ENCODE assay signal across 29 cellular contexts in the genomic region with DNA sequence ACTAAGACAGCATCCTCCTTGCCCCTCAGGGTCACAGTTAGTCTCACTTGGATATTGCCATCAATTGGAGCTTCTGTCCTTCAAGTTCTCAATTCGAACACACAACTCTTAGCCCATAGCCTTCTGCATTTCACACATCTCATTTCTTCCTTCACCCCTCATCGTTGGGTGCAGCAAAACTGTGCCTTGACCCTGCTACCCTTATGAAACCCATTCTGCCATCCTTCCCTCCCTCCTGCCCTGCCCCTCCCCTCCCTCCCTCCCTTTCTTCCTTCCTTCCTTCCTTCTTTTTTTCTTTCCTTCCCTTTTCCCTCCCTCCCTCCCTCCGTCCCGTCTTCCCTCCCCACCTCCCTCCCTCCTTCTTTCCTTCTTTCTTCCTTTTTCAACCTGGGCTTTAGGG.
DNase-seq lines count a peak whose midpoint lies in the region; ATAC-seq, FAIRE-seq and TF ChIP-seq lines count a peak whose summit lies in the region.
"Had no signal": no experiment of that assay in that cellular context is flagged by ENCODE, and none has a peak within 500 bp of the region (broad histone marks: within the 10 kb centered on the region; RNA-seq: fewer than 3 reads in every experiment).

No MANE protein-coding gene starts in this region.

- H3K27ac ChIP-seq in K562 (ENCODE audit: extremely low read depth, low read depth, low read length): no peak overlapping the region
- H3K27ac ChIP-seq in neuronal stem cell (replicated peaks; ENCODE audit: low read length): no peak overlapping the region
- H3K27ac ChIP-seq: BLaER1 had no signal

- H4K20me1 ChIP-seq in K562 (replicated peaks; ENCODE audit: control insufficient read depth, insufficient read depth, low read length): no peaks in the 10 kb centered on the region
- H4K20me1 ChIP-seq: BLaER1 had no signal

- peaks cover 2% of the 10 kb centered on the region for H3K79me1 ChIP-seq in neuronal stem cell (ENCODE audit: low read depth, low read length)

- in situ Hi-C loops in K562 (cut with MboI): no loop called here

- no peak overlapping the region for H2BK12ac ChIP-seq in neuronal stem cell (ENCODE audit: low read length)

- H3K4me1 ChIP-seq in K562 (replicated peaks in 1 of 2; ENCODE audit: control insufficient read depth in 2 of 2, insufficient read depth in 2 of 2, low read length in 2 of 2) (peaks cover 13 to 31% of the 10 kb centered on the region in 2 experiments), neuronal stem cell (ENCODE audit: control insufficient read depth in 2 of 2, insufficient read depth in 1 of 2, low read depth in 1 of 2, low read length in 2 of 2) (no peaks in the 10 kb centered on the region)
- H3K4me1 ChIP-seq: BE2C, BLaER1 had no signal

- no peaks in the 10 kb centered on the region for H3K9me3 ChIP-seq in K562 (replicated peaks; ENCODE audit: control insufficient read depth, insufficient read depth, low read depth, low read length)
- no peaks in the 10 kb centered on the region for H3K9me3 ChIP-seq in neuronal stem cell (replicated peaks in 1 of 2; ENCODE audit: control insufficient read depth in 2 of 2, insufficient read depth in 1 of 2, low read depth in 1 of 2, low read length in 2 of 2)
- H3K9me3 ChIP-seq: BE2C, BLaER1 had no signal

- no peak overlapping the region for H3K4me2 ChIP-seq in K562 (ENCODE audit: insufficient read depth, low read length)
- H3K4me2 ChIP-seq in neuronal stem cell (ENCODE audit: insufficient read depth, low read length, poor library complexity, severe bottlenecking): no peak overlapping the region
- H3K4me2 ChIP-seq: BLaER1 had no signal

- TF ChIP-seq POLR2A in K562 (conservative IDR thresholded peaks at IDR 0.05): no peak

- no peak for ATAC-seq in activated T-cell treated with anti-CD3 and anti-CD28 coated beads, Interleukin-2, amount 50 U/mL, for 72 hours (replicated peaks in 1 of 2)
- no peak for ATAC-seq in activated T-cell treated with anti-CD3 and anti-CD28 coated beads, Interleukin-2, amount 50 U/mL, for 4 hours
- ATAC-seq in K562 (no peak), HG02763 (IDR thresholded peaks at IDR 0.05; ENCODE audit: unreplicated experiment) (no peak)
- ATAC-seq: GM12878 had no signal

- H3K14ac ChIP-seq in neuronal stem cell (ENCODE audit: low read length): peak overlapping the region; percentile 14

- H3K4me3 Mint-ChIP-seq in activated CD4-positive, alpha-beta T cell treated with anti-CD3 and anti-CD28 coated beads, Interleukin-2, amount 10 ng/mL, durations not matched to agents 24 days and 14 days: peak overlapping the region; percentile 43
- H3K4me3 Mint-ChIP-seq in activated T-cell treated with anti-CD3 and anti-CD28 coated beads, Interleukin-2, amount 50 U/mL, for 72 hours: peak overlapping the region; percentile 60 to 66
- no peak overlapping the region for H3K4me3 Mint-ChIP-seq in activated T-cell treated with anti-CD3 and anti-CD28 coated beads, Interleukin-2, amount 50 U/mL, for 4 hours
- H3K4me3 Mint-ChIP-seq: CD14-positive monocyte; CD4-positive, alpha-beta memory T cell; CD4-positive, CD25-positive, alpha-beta regulatory T cell; CD8-positive, alpha-beta memory T cell had no signal

- H3K9me1 ChIP-seq in K562 (ENCODE audit: control insufficient read depth, insufficient read depth, low read length): no peaks in the 10 kb centered on the region

- POLR2A ChIA-PET in K562 (lab: Yijun Ruan, JAX): no interaction called here

- H3K4me1 Mint-ChIP-seq in activated CD4-positive, alpha-beta T cell treated with anti-CD3 and anti-CD28 coated beads, Interleukin-2, amount 10 ng/mL, durations not matched to agents 24 days and 14 days: peaks cover 22% of the 10 kb centered on the region
- peaks cover 35% of the 10 kb centered on the region for H3K4me1 Mint-ChIP-seq in activated T-cell treated with anti-CD3 and anti-CD28 coated beads, Interleukin-2, amount 50 U/mL, for 72 hours (ENCODE audit: low read depth)
- peaks cover 5% of the 10 kb centered on the region for H3K4me1 Mint-ChIP-seq in activated T-cell treated with anti-CD3 and anti-CD28 coated beads, Interleukin-2, amount 50 U/mL, for 4 hours (ENCODE audit: low read depth)
- H3K4me1 Mint-ChIP-seq: CD4-positive, alpha-beta memory T cell; CD4-positive, CD25-positive, alpha-beta regulatory T cell; CD8-positive, alpha-beta memory T cell had no signal

- H2BK15ac ChIP-seq in neuronal stem cell (ENCODE audit: low read length): no peak overlapping the region

- no peak for TF ChIP-seq CTCF in K562 (IDR thresholded peaks at IDR 0.05 in 2 of 3, conservative IDR thresholded peaks at IDR 0.05 in 1 of 3; ENCODE audit: insufficient read depth in 2 of 3, low read depth in 1 of 3, low read length in 3 of 3)

- no peak overlapping the region for H3K4me3 ChIP-seq in K562
- no peak overlapping the region for H3K4me3 ChIP-seq in neuronal stem cell (ENCODE audit: low read length in 2 of 2)
- H3K4me3 ChIP-seq: BLaER1, GM12878 had no signal

- H3K23ac ChIP-seq in neuronal stem cell (ENCODE audit: low read depth, low read length, poor library complexity): no peak overlapping the region

- no peaks in the 10 kb centered on the region for H3K79me2 ChIP-seq in K562 (ENCODE audit: control insufficient read depth, insufficient read depth, low read length)

- 15% methylated on average over 3 of the region's 4 CpGs for WGBS in K562 (ENCODE audit: insufficient coverage, low coverage, missing lambda C conversion rate)
- no CpG with 5 or more reads among the region's 4 CpGs for WGBS in neuronal stem cell (ENCODE audit: extremely low coverage in 2 of 2, insufficient read length in 2 of 2, insufficient replicate concordance in 1 of 2), 2 donors

- no peak for FAIRE-seq in K562 (lab: Jason Lieb, UNC)
- FAIRE-seq: A204.1, GM12878, GM12892, GM18507 had no signal

- no peak for TF ChIP-seq RAD21 in K562 (CRISPR knock-in tag; conservative IDR thresholded peaks at IDR 0.05 in 1 of 2, IDR thresholded peaks at IDR 0.05 in 1 of 2)

- H3K9me3 Mint-ChIP-seq in activated CD4-positive, alpha-beta T cell treated with anti-CD3 and anti-CD28 coated beads, Interleukin-2, amount 10 ng/mL, durations not matched to agents 24 days and 14 days: no peaks in the 10 kb centered on the region
- H3K9me3 Mint-ChIP-seq in activated T-cell treated with anti-CD3 and anti-CD28 coated beads, Interleukin-2, amount 50 U/mL, for 72 hours: no peaks in the 10 kb centered on the region
- H3K9me3 Mint-ChIP-seq in activated T-cell treated with anti-CD3 and anti-CD28 coated beads, Interleukin-2, amount 50 U/mL, for 4 hours: no peaks in the 10 kb centered on the region

- intact Hi-C loops in activated CD4-positive, alpha-beta T cell treated with anti-CD3 and anti-CD28 coated beads, Interleukin-2, amount 10 ng/mL, durations not matched to agents 24 days and 14 days (cut with micrococcal nuclease): no loop called here
- intact Hi-C loops in K562 (cut with micrococcal nuclease): no loop called here
- intact Hi-C loops in head of caudate nucleus (cut with DNase I): no loop called here

- H4K8ac ChIP-seq in neuronal stem cell (ENCODE audit: low read depth, low read length): no peak overlapping the region

- H2BK120ac ChIP-seq in neuronal stem cell (ENCODE audit: low read depth, low read length): no peak overlapping the region

- BruUV-seq in K562 (replicated peaks; lab: Mats Ljungman, UMichigan): no TSS peak

- H2AFZ ChIP-seq in K562 (ENCODE audit: low read depth, low read length) (0 out of 2 replicates have a peak overlapping the region, but pooled peaks have one; percentile 17), neuronal stem cell (ENCODE audit: low read length) (no peak overlapping the region)

- H3K4ac ChIP-seq in neuronal stem cell (ENCODE audit: low read length): no peak overlapping the region

- H3K18ac ChIP-seq in neuronal stem cell (ENCODE audit: low read length): no peak overlapping the region

- DNase-seq in activated CD4-positive, alpha-beta T cell treated with anti-CD3 and anti-CD28 coated beads, Interleukin-2, amount 10 ng/mL, durations not matched to agents 24 days and 14 days: no peak
- DNase-seq in activated CD4-positive, alpha-beta T cell treated with anti-CD3 and anti-CD28 coated beads, Interleukin-2, amount 50 U/mL, for 48 hours: no peak
- no peak for DNase-seq in activated T-cell treated with anti-CD3 and anti-CD28 coated beads, Interleukin-2, amount 50 U/mL, for 72 hours
- no peak for DNase-seq in activated T-cell treated with anti-CD3 and anti-CD28 coated beads, Interleukin-2, amount 50 U/mL, for 4 hours
- no peak for DNase-seq in K562 (ENCODE audit: extremely low read depth in 1 of 4, low spot score in 3 of 4)
- DNase-seq in neuronal stem cell (ENCODE audit: low spot score): no peak
- DNase-seq in head of caudate nucleus: no peak
- DNase-seq: 8988T; ACHN; BE2C; C1 segment of cervical spinal cord; CD4-positive, alpha-beta memory T cell; CD4-positive, CD25-positive, alpha-beta regulatory T cell; CD8-positive, alpha-beta memory T cell; COR-L47; DMS 273 treated with DMSO at 0.1 percent for 48 hours; DMS153; DMS53; DMS79; DND-41; EL; GDM1 had no signal

- H2AK5ac ChIP-seq in neuronal stem cell (ENCODE audit: low read depth, low read length): no peak overlapping the region

- H3K27me3 ChIP-seq in K562 (ENCODE audit: control insufficient read depth in 2 of 2, insufficient read depth in 2 of 2, low read length in 2 of 2): no peaks in the 10 kb centered on the region
- no peaks in the 10 kb centered on the region for H3K27me3 ChIP-seq in neuronal stem cell (ENCODE audit: control insufficient read depth in 3 of 3, insufficient read depth in 3 of 3, low read depth in 1 of 3, low read length in 3 of 3)
- H3K27me3 ChIP-seq: BE2C, BLaER1 had no signal

- H3K9ac ChIP-seq in K562 (ENCODE audit: insufficient read depth in 1 of 2, low read depth in 2 of 2, low read length in 2 of 2): no peak overlapping the region
- H3K9ac ChIP-seq in neuronal stem cell (ENCODE audit: low read depth, low read length, poor library complexity): no peak overlapping the region
- H3K9ac ChIP-seq: BLaER1 had no signal

- no peak for TF ChIP-seq EP300 in K562 (IDR thresholded peaks at IDR 0.05; ENCODE audit: low read length)

- H3K36me3 Mint-ChIP-seq in activated CD4-positive, alpha-beta T cell treated with anti-CD3 and anti-CD28 coated beads, Interleukin-2, amount 10 ng/mL, durations not matched to agents 24 days and 14 days (ENCODE audit: low read depth): no peaks in the 10 kb centered on the region
- no peaks in the 10 kb centered on the region for H3K36me3 Mint-ChIP-seq in activated T-cell treated with anti-CD3 and anti-CD28 coated beads, Interleukin-2, amount 50 U/mL, for 72 hours (ENCODE audit: insufficient read depth in 2 of 2)
- H3K36me3 Mint-ChIP-seq in activated T-cell treated with anti-CD3 and anti-CD28 coated beads, Interleukin-2, amount 50 U/mL, for 4 hours (ENCODE audit: insufficient read depth): no peaks in the 10 kb centered on the region
- H3K36me3 Mint-ChIP-seq: CD14-positive monocyte; CD4-positive, alpha-beta memory T cell; CD4-positive, CD25-positive, alpha-beta regulatory T cell; CD8-positive, alpha-beta memory T cell had no signal

- H3K27ac Mint-ChIP-seq in activated CD4-positive, alpha-beta T cell treated with anti-CD3 and anti-CD28 coated beads, Interleukin-2, amount 10 ng/mL, durations not matched to agents 24 days and 14 days: peak overlapping the region; percentile 56
- no peak overlapping the region for H3K27ac Mint-ChIP-seq in activated T-cell treated with anti-CD3 and anti-CD28 coated beads, Interleukin-2, amount 50 U/mL, for 72 hours
- H3K27ac Mint-ChIP-seq: CD4-positive, alpha-beta memory T cell; CD4-positive, CD25-positive, alpha-beta regulatory T cell; CD8-positive, alpha-beta memory T cell had no signal

- CTCF ChIA-PET in K562 (lab: Yijun Ruan, JAX; ENCODE audit: low intra/inter-chr PET ratio): no interaction called here

- no peak overlapping the region for H4K91ac ChIP-seq in neuronal stem cell (ENCODE audit: low read depth, low read length, poor library complexity)

- H3K36me3 ChIP-seq in K562 (ENCODE audit: control insufficient read depth, insufficient read depth, low read length): no peaks in the 10 kb centered on the region
- H3K36me3 ChIP-seq in neuronal stem cell (replicated peaks in 1 of 2; ENCODE audit: control insufficient read depth in 2 of 2, insufficient read depth in 2 of 2, low read length in 2 of 2): no peaks in the 10 kb centered on the region
- H3K36me3 ChIP-seq: BE2C, BLaER1 had no signal

- no peak overlapping the region for H2BK5ac ChIP-seq in neuronal stem cell (ENCODE audit: low read length)

- H3K27me3 Mint-ChIP-seq in activated CD4-positive, alpha-beta T cell treated with anti-CD3 and anti-CD28 coated beads, Interleukin-2, amount 10 ng/mL, durations not matched to agents 24 days and 14 days: peaks cover 2% of the 10 kb centered on the region
- peaks cover 24% of the 10 kb centered on the region for H3K27me3 Mint-ChIP-seq in activated T-cell treated with anti-CD3 and anti-CD28 coated beads, Interleukin-2, amount 50 U/mL, for 72 hours (ENCODE audit: low read depth)
- H3K27me3 Mint-ChIP-seq in activated T-cell treated with anti-CD3 and anti-CD28 coated beads, Interleukin-2, amount 50 U/mL, for 4 hours (ENCODE audit: low read depth): no peaks in the 10 kb centered on the region
- H3K27me3 Mint-ChIP-seq: CD4-positive, CD25-positive, alpha-beta regulatory T cell had no signal
